Comparison of ENCODE assay signal across 8 cellular contexts in genomic region chr1:23169219-23169575, GRCh38. TPM values are rescaled to one million over a fixed set of nuclear protein-coding genes. Genes with fewer than 3 reads are reported as not detected.
DNase-seq lines count a peak whose midpoint lies in the region; ATAC-seq and TF ChIP-seq lines count a peak whose summit lies in the region.

No MANE protein-coding gene starts in this region.

- H3K27me3 Mint-ChIP-seq in activated T-cell treated with anti-CD3 and anti-CD28 coated beads, Interleukin-2, amount 50 U/mL, for 24 hours: no peaks in the 10 kb centered on the region

- no peak overlapping the region for H3K18ac ChIP-seq in mesenchymal stem cell (ENCODE audit: low read depth in 1 of 2, low read length in 2 of 2)

- peaks cover 40% of the 10 kb centered on the region for H3K4me1 Mint-ChIP-seq in activated T-cell treated with anti-CD3 and anti-CD28 coated beads, Interleukin-2, amount 50 U/mL, for 24 hours (ENCODE audit: low read depth)

- peak overlapping the region; percentile 86 for H3K4me3 ChIP-seq in brain microvascular endothelial cell (ENCODE audit: low read depth, low read length)
- peak overlapping the region in 1 of 2 experiments; percentile 87 for H3K4me3 ChIP-seq in mesenchymal stem cell (ENCODE audit: insufficient read depth in 1 of 2, low read depth in 1 of 2, low read length in 2 of 2)
- peak overlapping the region; percentile 93 for H3K4me3 ChIP-seq in thymus (ENCODE audit: low read length)

- ATAC-seq in HG02970 (IDR thresholded peaks at IDR 0.05; ENCODE audit: low FRiP score, unreplicated experiment): no peak
- no peak for ATAC-seq in GM18873 (IDR thresholded peaks at IDR 0.05; ENCODE audit: low FRiP score, unreplicated experiment)

- H3K27ac Mint-ChIP-seq in activated T-cell treated with anti-CD3 and anti-CD28 coated beads, Interleukin-2, amount 50 U/mL, for 24 hours: peak overlapping the region; percentile 94

- peak overlapping the region; percentile 97 for H3K4me3 Mint-ChIP-seq in activated T-cell treated with anti-CD3 and anti-CD28 coated beads, Interleukin-2, amount 50 U/mL, for 24 hours

- H3K4me2 ChIP-seq in mesenchymal stem cell (ENCODE audit: low read length, poor library complexity, severe bottlenecking): no peak overlapping the region

- DNase-seq in activated T-cell treated with anti-CD3 and anti-CD28 coated beads, Interleukin-2, amount 50 U/mL, for 24 hours: no peak
- no peak for DNase-seq in activated T-cell treated with anti-CD3 and anti-CD28 coated beads, Interleukin-2, amount 50 U/mL, for 1 hour
- DNase-seq in brain microvascular endothelial cell (no peak), mesenchymal stem cell (no peak), AG20443 (ENCODE audit: low spot score) (no peak)

- TF ChIP-seq CTCF in brain microvascular endothelial cell (IDR thresholded peaks at IDR 0.05; ENCODE audit: low read depth, low read length, missing control alignments): no peak

- peaks cover 2% of the 10 kb centered on the region for H3K4me1 ChIP-seq in mesenchymal stem cell (ENCODE audit: control insufficient read depth, insufficient read depth, low read depth, low read length)
- H3K4me1 ChIP-seq in thymus (ENCODE audit: control insufficient read depth, insufficient read depth, low read length): peaks cover 4% of the 10 kb centered on the region

- H2BK5ac ChIP-seq in mesenchymal stem cell (ENCODE audit: low read depth, low read length, poor library complexity, severe bottlenecking): no peak overlapping the region

- in situ Hi-C loops in brain microvascular endothelial cell (cut with HindIII; ENCODE audit: low pct_ligation_motif_present, low sequenced_read_pairs): no loop called here

- no peaks in the 10 kb centered on the region for H3K79me1 ChIP-seq in mesenchymal stem cell (replicated peaks; ENCODE audit: low read length, poor library complexity, severe bottlenecking)

- H2AFZ ChIP-seq in mesenchymal stem cell (ENCODE audit: low read depth, low read length): no peak overlapping the region

- H3K27me3 ChIP-seq in brain microvascular endothelial cell (replicated peaks): no peaks in the 10 kb centered on the region
- H3K27me3 ChIP-seq in mesenchymal stem cell (ENCODE audit: control insufficient read depth in 1 of 2, insufficient read depth in 1 of 2, low read length in 2 of 2): no peaks in the 10 kb centered on the region
- H3K27me3 ChIP-seq in thymus (ENCODE audit: control insufficient read depth, insufficient read depth): no peaks in the 10 kb centered on the region

- H3K4ac ChIP-seq in mesenchymal stem cell (ENCODE audit: low read depth in 1 of 2, low read length in 2 of 2): no peak overlapping the region

- H4K8ac ChIP-seq in mesenchymal stem cell (ENCODE audit: low read length): no peak overlapping the region

- H2BK120ac ChIP-seq in mesenchymal stem cell (ENCODE audit: low read depth, low read length): no peak overlapping the region

- 53% methylated on average over 12 of the region's 13 CpGs for WGBS in mesenchymal stem cell
- WGBS in thymus: 46% methylated on average over 13 of the region's 13 CpGs

- H3K9me3 ChIP-seq in mesenchymal stem cell (ENCODE audit: control insufficient read depth, low read length) (no peaks in the 10 kb centered on the region), thymus (ENCODE audit: control insufficient read depth) (no peaks in the 10 kb centered on the region)

- no peaks in the 10 kb centered on the region for H3K9me3 Mint-ChIP-seq in activated T-cell treated with anti-CD3 and anti-CD28 coated beads, Interleukin-2, amount 50 U/mL, for 24 hours

- H3K36me3 Mint-ChIP-seq in activated T-cell treated with anti-CD3 and anti-CD28 coated beads, Interleukin-2, amount 50 U/mL, for 24 hours (ENCODE audit: low read depth): peaks cover 5% of the 10 kb centered on the region

- peak overlapping the region; percentile 15 for H2BK15ac ChIP-seq in mesenchymal stem cell (ENCODE audit: low read depth, poor library complexity, severe bottlenecking)

- H3K14ac ChIP-seq in mesenchymal stem cell (ENCODE audit: low read length in 2 of 2): no peak overlapping the region

- no peak overlapping the region for H3K23ac ChIP-seq in mesenchymal stem cell (ENCODE audit: low read length in 2 of 2)

- H3K27ac ChIP-seq in brain microvascular endothelial cell: peak overlapping the region; percentile 90
- no peak overlapping the region for H3K27ac ChIP-seq in mesenchymal stem cell (ENCODE audit: low read length, poor library complexity, severe bottlenecking)
- H3K27ac ChIP-seq in thymus (ENCODE audit: low read depth): no peak overlapping the region

- no peak overlapping the region for H2AK5ac ChIP-seq in mesenchymal stem cell (ENCODE audit: low read length, severe bottlenecking)

- H2BK12ac ChIP-seq in mesenchymal stem cell (ENCODE audit: low read length in 2 of 2): peak overlapping the region in 1 of 2 experiments; percentile 46

- H3K36me3 ChIP-seq in brain microvascular endothelial cell (replicated peaks) (no peaks in the 10 kb centered on the region), mesenchymal stem cell (ENCODE audit: control insufficient read depth in 1 of 2, insufficient read depth in 2 of 2, low read depth in 1 of 2, low read length in 2 of 2) (no peaks in the 10 kb centered on the region), thymus (ENCODE audit: control insufficient read depth, insufficient read depth) (no peaks in the 10 kb centered on the region)

- peak overlapping the region; percentile 90 for H3K9ac ChIP-seq in mesenchymal stem cell (ENCODE audit: low read length)

- no peak overlapping the region for H4K91ac ChIP-seq in mesenchymal stem cell (ENCODE audit: low read length)

RNA-seq across cellular contexts. Expression of gene LUZP1, which starts 0.5 kb away (rescaled TPM):
- 39.1 TPM for polyA plus RNA-seq in mesenchymal stem cell (2013, experiment 1 of 2)
- 38.8 TPM for polyA plus RNA-seq in mesenchymal stem cell (2013, experiment 2 of 2)
- polyA plus RNA-seq in thymus: 5.5 TPM

RNA-seq across cellular contexts. Expression of gene HTR1D, which starts 48.1 kb away (rescaled TPM):
- polyA plus RNA-seq in mesenchymal stem cell (2013, experiment 1 of 2): 0.17 TPM
- polyA plus RNA-seq in mesenchymal stem cell (2013, experiment 2 of 2): 0.16 TPM
- polyA plus RNA-seq in thymus: 0.07 TPM
